Comparison of ENCODE assay signal across 24 cellular contexts in genomic region chr9:121050128-121050988, GRCh38. TPM values are rescaled to one million over a fixed set of nuclear protein-coding genes. Genes with fewer than 3 reads are reported as not detected.
DNase-seq lines count a peak whose midpoint lies in the region; ATAC-seq, FAIRE-seq and TF ChIP-seq lines count a peak whose summit lies in the region.
"Had no signal": no experiment of that assay in that cellular context is flagged by ENCODE, and none has a peak within 500 bp of the region (broad histone marks: within the 10 kb centered on the region; RNA-seq: fewer than 3 reads in every experiment).

Gene C5 (minus strand): TSS chr9:121050275. CDS start chr9:121050246, 29 bp downstream.

- H3K9me3 Mint-ChIP-seq in CD8-positive, alpha-beta T cell: no peaks in the 10 kb centered on the region
- H3K9me3 Mint-ChIP-seq: activated naive CD8-positive, alpha-beta T cell treated with anti-CD3 and anti-CD28 coated beads for 36 hours; CD8-positive, alpha-beta memory T cell; memory B cell had no signal

- no peaks in the 10 kb centered on the region for H3K36me3 ChIP-seq in CD8-positive, alpha-beta T cell (ENCODE audit: insufficient read depth, low read length)
- H3K36me3 ChIP-seq: WERI-Rb-1 had no signal

- no peak within 1 kb of the TSS for H3K4me3 Mint-ChIP-seq in CD8-positive, alpha-beta T cell
- H3K4me3 Mint-ChIP-seq: activated naive CD8-positive, alpha-beta T cell treated with anti-CD3 and anti-CD28 coated beads for 36 hours; CD8-positive, alpha-beta memory T cell; memory B cell had no signal

- no peak for TF ChIP-seq CTCF in subcutaneous adipose tissue (IDR thresholded peaks at IDR 0.05; ENCODE audit: low read depth)
- no peak for TF ChIP-seq CTCF in CD8-positive, alpha-beta T cell (IDR thresholded peaks at IDR 0.05)

- no peak for ATAC-seq in CD8-positive, alpha-beta T cell
- ATAC-seq: right cardiac atrium had no signal

- H3K27me3 Mint-ChIP-seq in CD8-positive, alpha-beta T cell (ENCODE audit: low read depth): no peaks in the 10 kb centered on the region
- H3K27me3 Mint-ChIP-seq: activated naive CD8-positive, alpha-beta T cell treated with anti-CD3 and anti-CD28 coated beads for 36 hours; CD8-positive, alpha-beta memory T cell; memory B cell had no signal

- FAIRE-seq in RCC 7860 (lab: Jason Lieb, UNC): peak; percentile 57
- FAIRE-seq: GM12892, urothelium cell line had no signal

- no peak within 1 kb of the TSS for H3K4me3 ChIP-seq in CD8-positive, alpha-beta T cell (ENCODE audit: low read depth, low read length)

- no peak within 1 kb of the TSS for H3K27ac ChIP-seq in CD8-positive, alpha-beta T cell (ENCODE audit: low read depth, low read length)
- H3K27ac ChIP-seq: WERI-Rb-1 had no signal

- H3K27me3 ChIP-seq in CD8-positive, alpha-beta T cell (ENCODE audit: insufficient read depth, low read length): no peaks in the 10 kb centered on the region

- POLR2A ChIA-PET in CD8-positive, alpha-beta T cell (lab: Charles Lee): interaction anchor here (0.7 kb wide), 1 partner anchor 33 kb away, joined by 4 read pairs; no protein-coding TSS in a partner anchor

- no peak within 1 kb of the TSS for H3K27ac Mint-ChIP-seq in CD8-positive, alpha-beta T cell
- H3K27ac Mint-ChIP-seq: activated naive CD8-positive, alpha-beta T cell treated with anti-CD3 and anti-CD28 coated beads for 36 hours; CD8-positive, alpha-beta memory T cell; memory B cell had no signal

- intact Hi-C loops in CD8-positive, alpha-beta T cell (cut with DNase I, micrococcal nuclease): no loop called here

- peak; percentile 71 for DNase-seq in DMS53 treated with DMSO at 0.1 percent for 48 hours (lab: John Stamatoyannopoulos, UW; ENCODE audit: unreplicated experiment)
- no peak for DNase-seq in RCC 7860 (ENCODE audit: low spot score)
- DNase-seq in kidney glomerular epithelial cell (lab: John Stamatoyannopoulos, UW): peak; percentile 6
- no peak for DNase-seq in NAMALWA (ENCODE audit: low spot score)
- no peak for DNase-seq in NCI-H1048 (lab: John Stamatoyannopoulos, UW)
- DNase-seq in stimulated activated CD4-positive, alpha-beta T cell treated with anti-CD3 and anti-CD28 coated beads, Interleukin-1b, Interleukin-23, amount 100 ng/mL, for 48 hours: no peak
- DNase-seq in CD8-positive, alpha-beta T cell: no peak
- DNase-seq: activated CD4-positive, alpha-beta T cell treated with anti-CD3 and anti-CD28 coated beads, Interleukin-2, amount 50 U/mL, for 4 hours; activated CD8-positive, alpha-beta memory T cell treated with anti-CD3 and anti-CD28 coated beads, Interleukin-2, amount 50 U/mL, for 48 hours; activated naive CD8-positive, alpha-beta T cell treated with anti-CD3 and anti-CD28 coated beads for 36 hours; CD8-positive, alpha-beta memory T cell; DND-41; effector CD4-positive, alpha-beta T cell; islet precursor cell; NCI-H1417 treated with DMSO at 0.1 percent for 48 hours; NCI-H524 treated with DMSO at 0.1 percent for 48 hours; right cardiac atrium; stimulated activated CD4-positive, alpha-beta T cell treated with anti-CD3 and anti-CD28 coated beads, Interleukin-15, amount 100 ng/mL, for 24 hours; T-helper 2 cell; WERI-Rb-1 had no signal

- CTCF ChIA-PET in CD8-positive, alpha-beta T cell (lab: Charles Lee): interaction anchor here (0.6 to 4.1 kb wide), 4 partner anchors 10 to 312 kb away, joined by 3 to 22 read pairs (median 8); no protein-coding TSS in a partner anchor

- H3K9me3 ChIP-seq in CD8-positive, alpha-beta T cell (ENCODE audit: low read length): no peaks in the 10 kb centered on the region

- H3K4me1 Mint-ChIP-seq in CD8-positive, alpha-beta T cell (ENCODE audit: low read depth): no peaks in the 10 kb centered on the region
- H3K4me1 Mint-ChIP-seq: activated naive CD8-positive, alpha-beta T cell treated with anti-CD3 and anti-CD28 coated beads for 36 hours; CD8-positive, alpha-beta memory T cell; memory B cell had no signal

- no peaks in the 10 kb centered on the region for H3K36me3 Mint-ChIP-seq in CD8-positive, alpha-beta T cell
- H3K36me3 Mint-ChIP-seq: activated naive CD8-positive, alpha-beta T cell treated with anti-CD3 and anti-CD28 coated beads for 36 hours had no signal

- no peaks in the 10 kb centered on the region for H3K4me1 ChIP-seq in CD8-positive, alpha-beta T cell (ENCODE audit: insufficient read depth, low read length)

RNA-seq across cellular contexts. Expression of gene C5, which starts in this region (rescaled TPM):
- total RNA-seq in subcutaneous adipose tissue: 10 to 100 TPM; 13.6 to 23.7 (median 16.5) TPM
- under 1 TPM; 0.49 to 0.50 TPM for total RNA-seq in CD8-positive, alpha-beta T cell

Comparison
In these comparisons a context has a peak if more than half of its experiments do, and no peak if none do; other contexts are left out.
1. RNA of gene C5 (total RNA-seq): 13.6 to 23.7 TPM in subcutaneous adipose tissue; 0.49 to 0.50 TPM in CD8-positive, alpha-beta T cell; every median in the first group is over 4 times any median in the second.
2. DNase-seq: peak in DMS53 treated with DMSO at 0.1 percent for 48 hours (single experiment) and kidney glomerular epithelial cell (single experiment); none in RCC 7860 (single experiment), NAMALWA (single experiment), NCI-H1048 (single experiment), stimulated activated CD4-positive, alpha-beta T cell treated with anti-CD3 and anti-CD28 coated beads, Interleukin-1b, Interleukin-23, amount 100 ng/mL, for 48 hours (single experiment) and CD8-positive, alpha-beta T cell (0 of 7).